Comparison of ENCODE assay signal across 8 cellular contexts in genomic region chr12:11170810-11171144, GRCh38. TPM values are rescaled to one million over a fixed set of nuclear protein-coding genes. Genes with fewer than 3 reads are reported as not detected.
A peak's percentile ranks its signal among the peaks of the same experiment; 100 is the strongest.
DNase-seq lines count a peak whose midpoint lies in the region; ATAC-seq and TF ChIP-seq lines count a peak whose summit lies in the region.

No MANE protein-coding gene starts in this region.

- peak overlapping the region; percentile 79 to 99 for H3K27ac Mint-ChIP-seq in T-cell

- no peaks in the 10 kb centered on the region for H3K27me3 Mint-ChIP-seq in T-cell

- H3K4me1 Mint-ChIP-seq in T-cell, result peaks cover 77 to 80% (median 77%) of the 10 kb centered on the region in 3 donors

- H3K4me3 Mint-ChIP-seq in T-cell, result peak overlapping the region; percentile 96 to 99 (median 99)

- H3K4me1 ChIP-seq in sigmoid colon, result peaks cover 0 to 53% (median 37%) of the 10 kb centered on the region in 4 donors

- H3K36me3 ChIP-seq in sigmoid colon, result peaks cover 0 to 3% (median 0%) of the 10 kb centered on the region in 4 donors

- H3K36me3 Mint-ChIP-seq in T-cell, result peaks cover 36% of the 10 kb centered on the region

- CTCF ChIA-PET in T-cell (lab: Charles Lee), result interaction anchor here in 1 of 2 donors (0.9 to 1.6 kb wide), 6 partner anchors 29 to 1638 kb away, joined by 3 to 8 read pairs (median 4); no protein-coding TSS in a partner anchor

- intact Hi-C loops in sigmoid colon (cut with DNase I), result loop anchor here (2.0 to 10.0 kb wide), 2 partner anchors 448 to 806 kb away; partner anchors contain the start of gene YBX3

- 3 to 4% methylated on average over 4 of the region's 4 CpGs for WGBS in sigmoid colon, 2 donors

- ATAC-seq in T-cell (replicated peaks in 1 of 4), result no peak

- no peak for DNase-seq in GM12864 (ENCODE audit: low read depth)
- DNase-seq in T-cell, result no peak
- no peak for DNase-seq in fibroblast of the aortic adventitia (ENCODE audit: low read depth)
- no peak for DNase-seq in sigmoid colon
- DNase-seq in HPDE6-E6E7 (ENCODE audit: extremely low spot score), result no peak
- no peak for DNase-seq in NAMALWA (ENCODE audit: low spot score)
- DNase-seq in NCI-H526 treated with DMSO at 0.1 percent for 48 hours (lab: John Stamatoyannopoulos, UW), result no peak
- DNase-seq in dedifferentiated amniotic fluid mesenchymal stem cell (ENCODE audit: extremely low spot score), result no peak

- H3K9me3 Mint-ChIP-seq in T-cell, result peaks cover 0 to 3% (median 0%) of the 10 kb centered on the region in 3 donors

- H3K9me3 ChIP-seq in sigmoid colon, result no peaks in the 10 kb centered on the region

- H3K27me3 ChIP-seq in sigmoid colon, result no peaks in the 10 kb centered on the region

- POLR2A ChIA-PET in T-cell (lab: Charles Lee), result interaction anchor here (0.6 to 1.8 kb wide), 5 partner anchors 17 to 1566 kb away, joined by 3 to 5 read pairs (median 4); no protein-coding TSS in a partner anchor

- H3K27ac ChIP-seq in sigmoid colon, result peak overlapping the region; percentile 95 to 99 (median 97)

- H3K4me3 ChIP-seq in GM12864 (ENCODE audit: low read depth, low read length) (peak overlapping the region; percentile 92), fibroblast of the aortic adventitia (ENCODE audit: low read depth, low read length) (peak overlapping the region; percentile 90), sigmoid colon (peak overlapping the region; percentile 79 to 98 (median 90))

- TF ChIP-seq CTCF in GM12864 (IDR thresholded peaks at IDR 0.05; ENCODE audit: low read depth, low read length, missing control alignments), result no peak
- TF ChIP-seq CTCF in fibroblast of the aortic adventitia (IDR thresholded peaks at IDR 0.05; ENCODE audit: insufficient read depth, low read length), result no peak
- TF ChIP-seq CTCF in sigmoid colon (IDR thresholded peaks at IDR 0.05), result no peak

- TF ChIP-seq EP300 in sigmoid colon (IDR thresholded peaks at IDR 0.05), result no peak

- TF ChIP-seq POLR2A in sigmoid colon (IDR thresholded peaks at IDR 0.05), result no peak

RNA-seq across cellular contexts. Expression of gene SMIM10L1, which starts 0.2 kb away (rescaled TPM):
- total RNA-seq in T-cell, result 10 to 100 TPM in 1 of 5 donors, 1 to 10 TPM in 4; 8.8 to 10.2 (median 9.7) TPM
- 6.5 and 8.3 TPM in 2 replicates for total RNA-seq in fibroblast of the aortic adventitia (ENCODE audit: low replicate concordance)
- total RNA-seq in sigmoid colon, result 10 to 100 TPM; 11.1 to 17.8 (median 14.3) TPM
- 1 to 10 TPM; 7.6 to 8.6 (median 7.8) TPM for polyA plus RNA-seq in sigmoid colon

RNA-seq across cellular contexts. Expression of gene TAS2R42, which starts 16.0 kb away (rescaled TPM):
- total RNA-seq in T-cell (not detected), fibroblast of the aortic adventitia (ENCODE audit: low replicate concordance) (not detected in 2 replicates), sigmoid colon (not detected)
- polyA plus RNA-seq in sigmoid colon, result not detected

RNA-seq across cellular contexts. Expression of gene TAS2R30, which starts 36.3 kb away (rescaled TPM):
- total RNA-seq in T-cell (1 to 10 TPM; 2.3 to 8.5 (median 3.3) TPM), fibroblast of the aortic adventitia (ENCODE audit: low replicate concordance) (6.9 and 16.4 TPM in 2 replicates), sigmoid colon (10 to 100 TPM in 1 of 4 donors, 1 to 10 TPM in 3; 8.1 to 10.5 (median 9.4) TPM)
- under 1 TPM in 1 of 3 donors, not detected in 2; 0.36 TPM for polyA plus RNA-seq in sigmoid colon
